9 cellular contexts compared by ENCODE assay signal in genomic region chr12:52870361-52871290, GRCh38. TPM values are rescaled to one million over a fixed set of nuclear protein-coding genes. Genes with fewer than 3 reads are reported as not detected.
DNase-seq lines count a peak whose midpoint lies in the region; ATAC-seq and TF ChIP-seq lines count a peak whose summit lies in the region.
"Had no signal": no experiment of that assay in that cellular context is flagged by ENCODE, and none has a peak within 500 bp of the region (broad histone marks: within the 10 kb centered on the region; RNA-seq: fewer than 3 reads in every experiment).

No MANE protein-coding gene starts in this region.

- H3K27ac ChIP-seq in coronary artery = peak overlapping the region; percentile 48 to 84
- no peak overlapping the region for H3K27ac ChIP-seq in mesendoderm (ENCODE audit: low read depth, low read length)

- H3K4ac ChIP-seq in mesendoderm (ENCODE audit: low read depth, low read length) = no peak overlapping the region

- ATAC-seq in GM21381 (IDR thresholded peaks at IDR 0.05; ENCODE audit: unreplicated experiment) = peak; percentile 48

- H2BK5ac ChIP-seq in mesendoderm (ENCODE audit: low read length) = no peak overlapping the region

- no peak overlapping the region for H2BK15ac ChIP-seq in mesendoderm (replicated peaks; ENCODE audit: low read depth)

- H3K18ac ChIP-seq in mesendoderm (ENCODE audit: low read length) = no peak overlapping the region

- H3K27me3 ChIP-seq in MG63 (no peaks in the 10 kb centered on the region), mesendoderm (ENCODE audit: insufficient read depth, low read length, poor library complexity) (no peaks in the 10 kb centered on the region)

- H3K79me2 ChIP-seq in mesendoderm (ENCODE audit: control insufficient read depth, insufficient read depth, low read length) = no peaks in the 10 kb centered on the region

- no peaks in the 10 kb centered on the region for H3K79me1 ChIP-seq in mesendoderm (ENCODE audit: low read length)

- no peak overlapping the region for H3K56ac ChIP-seq in mesendoderm (ENCODE audit: low read length)

- WGBS in mesendoderm (ENCODE audit: extremely low coverage, insufficient coverage, low lambda C conversion rate) = no CpG with 5 or more reads among the region's 14 CpGs

- no peak overlapping the region for H4K8ac ChIP-seq in mesendoderm (ENCODE audit: low read depth, low read length)

- no peaks in the 10 kb centered on the region for H3K9me3 ChIP-seq in MG63

- H3K9ac ChIP-seq in mesendoderm (ENCODE audit: low read length) = no peak overlapping the region

- H2AK5ac ChIP-seq in mesendoderm (ENCODE audit: low read length) = no peak overlapping the region

- H3K4me3 ChIP-seq in MG63 = no peak overlapping the region
- H3K4me3 ChIP-seq in coronary artery = no peak overlapping the region
- no peak overlapping the region for H3K4me3 ChIP-seq in mesendoderm (ENCODE audit: low read length)

- H3K4me2 ChIP-seq in mesendoderm (ENCODE audit: low read length) = no peak overlapping the region

- no peak overlapping the region for H2BK120ac ChIP-seq in mesendoderm (ENCODE audit: low read depth, low read length)

- H3K23ac ChIP-seq in mesendoderm (ENCODE audit: low read length) = no peak overlapping the region

- H3K4me1 ChIP-seq in mesendoderm (ENCODE audit: control insufficient read depth, low read depth, low read length) = no peaks in the 10 kb centered on the region

- H3K36me3 ChIP-seq in MG63 (no peaks in the 10 kb centered on the region; the same call in 1 of the 2 replicates), mesendoderm (ENCODE audit: control insufficient read depth, insufficient read depth, low read length) (no peaks in the 10 kb centered on the region)

- no peak for TF ChIP-seq CTCF in coronary artery (IDR thresholded peaks at IDR 0.05)

- peak; percentile 85 for DNase-seq in D341Med (ENCODE audit: low spot score)
- DNase-seq in MG63 = peak; percentile 43
- peak; percentile 62 to 77 for DNase-seq in activated CD4-positive, alpha-beta T cell treated with anti-CD3 and anti-CD28 coated beads for 4 hours
- no peak for DNase-seq in coronary artery (ENCODE audit: low spot score)
- DNase-seq in mesendoderm = peak; percentile 68
- DNase-seq in stimulated activated CD8-positive, alpha-beta memory T cell treated with anti-CD3 and anti-CD28 coated beads, Interleukin-4, amount 100 ng/mL, for 4 hours (ENCODE audit: low read depth in 2 of 2, low spot score in 1 of 2) = peak; percentile 37 to 71
- no peak for DNase-seq in occipital lobe (lab: John Stamatoyannopoulos, UW)

- no peak overlapping the region for H4K5ac ChIP-seq in mesendoderm (ENCODE audit: low read length)

RNA-seq across cellular contexts. Expression of gene KRT78, which starts 21.8 kb away (rescaled TPM):
- not detected in 2 replicates for total RNA-seq in MG63 (2014; rRNA removed; shearing (Covaris generic); ENCODE audit: low replicate concordance)
- not detected for polyA plus RNA-seq in mesendoderm (2013, experiment 1 of 2)
- not detected for polyA plus RNA-seq in mesendoderm (2013, experiment 2 of 2)
- 1.9 TPM for total RNA-seq in occipital lobe
- total RNA-seq: dermis microvascular lymphatic vessel endothelial cell had no signal

RNA-seq across cellular contexts. Expression of gene KRT8, which starts 34.2 kb away (rescaled TPM):
- total RNA-seq in MG63 (2014; rRNA removed; shearing (Covaris generic); ENCODE audit: low replicate concordance) = 39.2 and 44.4 TPM in 2 replicates
- 450 TPM for polyA plus RNA-seq in mesendoderm (2013, experiment 1 of 2)
- polyA plus RNA-seq in mesendoderm (2013, experiment 2 of 2) = 461 TPM
- not detected for total RNA-seq in occipital lobe

RNA-seq across cellular contexts. Expression of gene KRT79, which starts 36.5 kb away (rescaled TPM):
- total RNA-seq in MG63 (2014; rRNA removed; shearing (Covaris generic); ENCODE audit: low replicate concordance) = not detected in 2 replicates
- polyA plus RNA-seq in mesendoderm (2013, experiment 1 of 2) = not detected
- polyA plus RNA-seq in mesendoderm (2013, experiment 2 of 2) = not detected
- total RNA-seq in occipital lobe = not detected
- total RNA-seq: dermis microvascular lymphatic vessel endothelial cell had no signal

RNA-seq across cellular contexts. Expression of gene KRT4, which starts 56.7 kb away (rescaled TPM):
- not detected in 2 replicates for total RNA-seq in MG63 (2014; rRNA removed; shearing (Covaris generic); ENCODE audit: low replicate concordance)
- polyA plus RNA-seq in mesendoderm (2013, experiment 1 of 2) = not detected
- polyA plus RNA-seq in mesendoderm (2013, experiment 2 of 2) = not detected
- total RNA-seq in occipital lobe = 0.94 TPM
- total RNA-seq: dermis microvascular lymphatic vessel endothelial cell had no signal

Comparison
In these comparisons a context has a peak if more than half of its experiments do, and no peak if none do; other contexts are left out.
1. DNase-seq: peak in D341Med (single experiment), MG63 (single experiment), activated CD4-positive, alpha-beta T cell treated with anti-CD3 and anti-CD28 coated beads for 4 hours (2 of 2), mesendoderm (single experiment) and stimulated activated CD8-positive, alpha-beta memory T cell treated with anti-CD3 and anti-CD28 coated beads, Interleukin-4, amount 100 ng/mL, for 4 hours (2 of 2); none in coronary artery (single experiment) and occipital lobe (single experiment).
2. RNA of gene KRT8, which starts 34.2 kb away (total RNA-seq): 39.2 to 44.4 TPM in MG63; not detected in occipital lobe (single experiment); every median in the first group is over 10 times any median in the second.